ENCODE assay signal across 8 cellular contexts in genomic region chr1:41003640-41004220, GRCh38. TPM values are rescaled to one million over a fixed set of nuclear protein-coding genes. Genes with fewer than 3 reads are reported as not detected.
A peak's percentile ranks its signal among the peaks of the same experiment; 100 is the strongest.
DNase-seq lines count a peak whose midpoint lies in the region; ATAC-seq lines count a peak whose summit lies in the region.

No MANE protein-coding gene starts in this region.

- H4K5ac ChIP-seq in mesendoderm (ENCODE audit: low read length) = no peak overlapping the region

- peaks cover 25% of the 10 kb centered on the region for H3K36me3 ChIP-seq in mesendoderm (ENCODE audit: control insufficient read depth, insufficient read depth, low read length)

- peaks cover 81% of the 10 kb centered on the region for H3K36me3 Mint-ChIP-seq in activated CD4-positive, alpha-beta memory T cell treated with anti-CD3 and anti-CD28 coated beads, Interleukin-2, amount 10 ng/mL, durations not matched to agents 7 days and 5 days (ENCODE audit: low read depth)

- WGBS in mesendoderm (ENCODE audit: extremely low coverage, insufficient coverage, low lambda C conversion rate) = no CpG with 5 or more reads among the region's 11 CpGs

- CTCF ChIA-PET in activated CD4-positive, alpha-beta memory T cell treated with anti-CD3 and anti-CD28 coated beads, Interleukin-2, amount 10 ng/mL, durations not matched to agents 7 days and 5 days (lab: Charles Lee) = interaction anchor here (1.1 to 2.1 kb wide), 8 partner anchors 9 to 237 kb away, joined by 3 to 17 read pairs (median 6); partner anchors contain the start of gene CTPS1

- H3K9ac ChIP-seq in mesendoderm (ENCODE audit: low read length) = no peak overlapping the region

- H3K79me1 ChIP-seq in mesendoderm (ENCODE audit: low read length) = peaks cover 2% of the 10 kb centered on the region

- no peaks in the 10 kb centered on the region for H3K27me3 ChIP-seq in mesendoderm (ENCODE audit: insufficient read depth, low read length, poor library complexity)

- H3K18ac ChIP-seq in mesendoderm (ENCODE audit: low read length) = no peak overlapping the region

- no peak overlapping the region for H2BK120ac ChIP-seq in mesendoderm (ENCODE audit: low read depth, low read length)

- no peaks in the 10 kb centered on the region for H3K9me3 Mint-ChIP-seq in activated CD4-positive, alpha-beta memory T cell treated with anti-CD3 and anti-CD28 coated beads, Interleukin-2, amount 10 ng/mL, durations not matched to agents 7 days and 5 days

- no peak overlapping the region for H2BK5ac ChIP-seq in mesendoderm (ENCODE audit: low read length)

- H2BK15ac ChIP-seq in mesendoderm (replicated peaks; ENCODE audit: low read depth) = no peak overlapping the region

- H2AK5ac ChIP-seq in mesendoderm (ENCODE audit: low read length) = no peak overlapping the region

- H3K4me2 ChIP-seq in mesendoderm (ENCODE audit: low read length) = no peak overlapping the region

- ATAC-seq in GM19023 (IDR thresholded peaks at IDR 0.05; ENCODE audit: unreplicated experiment) = peak; percentile 98
- ATAC-seq in HG03159 (IDR thresholded peaks at IDR 0.05; ENCODE audit: unreplicated experiment) = peak; percentile 97

- peak; percentile 96 to 97 for DNase-seq in AML-193 (lab: John Stamatoyannopoulos, UW)
- DNase-seq in NCI-H526 treated with DMSO at 0.1 percent for 48 hours (lab: John Stamatoyannopoulos, UW) = peak; percentile 88
- peak; percentile 88 for DNase-seq in activated CD4-positive, alpha-beta memory T cell treated with anti-CD3 and anti-CD28 coated beads, Interleukin-2, amount 10 ng/mL, durations not matched to agents 7 days and 5 days
- DNase-seq in ecto neural progenitor cell (ENCODE audit: low spot score) = peak; percentile 49
- peak; percentile 87 for DNase-seq in mesendoderm
- DNase-seq in stimulated activated CD8-positive, alpha-beta memory T cell treated with anti-CD3 and anti-CD28 coated beads, Interleukin-4, amount 100 ng/mL, for 4 hours (ENCODE audit: low read depth in 2 of 2, low spot score in 1 of 2) = peak; percentile 68 to 72

- H3K4me3 ChIP-seq in mesendoderm (ENCODE audit: low read length) = no peak overlapping the region

- H3K27me3 Mint-ChIP-seq in activated CD4-positive, alpha-beta memory T cell treated with anti-CD3 and anti-CD28 coated beads, Interleukin-2, amount 10 ng/mL, durations not matched to agents 7 days and 5 days = no peaks in the 10 kb centered on the region

- H3K4me1 Mint-ChIP-seq in activated CD4-positive, alpha-beta memory T cell treated with anti-CD3 and anti-CD28 coated beads, Interleukin-2, amount 10 ng/mL, durations not matched to agents 7 days and 5 days = peaks cover 27% of the 10 kb centered on the region

- POLR2A ChIA-PET in activated CD4-positive, alpha-beta memory T cell treated with anti-CD3 and anti-CD28 coated beads, Interleukin-2, amount 10 ng/mL, durations not matched to agents 7 days and 5 days (lab: Charles Lee) = interaction anchor here (0.7 to 5.6 kb wide), 8 partner anchors 12 to 136 kb away, joined by 3 to 44 read pairs (median 4); partner anchors contain the start of gene CTPS1

- H3K27ac Mint-ChIP-seq in activated CD4-positive, alpha-beta memory T cell treated with anti-CD3 and anti-CD28 coated beads, Interleukin-2, amount 10 ng/mL, durations not matched to agents 7 days and 5 days = peak overlapping the region; percentile 55

- no peak overlapping the region for H3K27ac ChIP-seq in mesendoderm (ENCODE audit: low read depth, low read length)

- H3K4me1 ChIP-seq in mesendoderm (ENCODE audit: control insufficient read depth, low read depth, low read length) = no peaks in the 10 kb centered on the region

- H3K4ac ChIP-seq in mesendoderm (ENCODE audit: low read depth, low read length) = no peak overlapping the region

- H3K23ac ChIP-seq in mesendoderm (ENCODE audit: low read length) = no peak overlapping the region

- no peak overlapping the region for H3K56ac ChIP-seq in mesendoderm (ENCODE audit: low read length)

- H3K4me3 Mint-ChIP-seq in activated CD4-positive, alpha-beta memory T cell treated with anti-CD3 and anti-CD28 coated beads, Interleukin-2, amount 10 ng/mL, durations not matched to agents 7 days and 5 days = no peak overlapping the region

- H3K79me2 ChIP-seq in mesendoderm (ENCODE audit: control insufficient read depth, insufficient read depth, low read length) = peaks cover under 1% of the 10 kb centered on the region

- H4K8ac ChIP-seq in mesendoderm (ENCODE audit: low read depth, low read length) = no peak overlapping the region

RNA-seq across cellular contexts. Expression of gene SLFNL1, which starts 17.8 kb away (rescaled TPM):
- total RNA-seq in activated CD4-positive, alpha-beta memory T cell treated with anti-CD3 and anti-CD28 coated beads, Interleukin-2, amount 10 ng/mL, durations not matched to agents 7 days and 5 days = under 1 TPM; 0.18 to 0.33 TPM
- not detected for polyA plus RNA-seq in mesendoderm (2013, experiment 1 of 2)
- polyA plus RNA-seq in mesendoderm (2013, experiment 2 of 2) = not detected

RNA-seq across cellular contexts. Expression of gene CTPS1, which starts 24.2 kb away (rescaled TPM):
- total RNA-seq in activated CD4-positive, alpha-beta memory T cell treated with anti-CD3 and anti-CD28 coated beads, Interleukin-2, amount 10 ng/mL, durations not matched to agents 7 days and 5 days = 10 to 100 TPM; 41.7 to 42.2 TPM
- 75.4 TPM for polyA plus RNA-seq in mesendoderm (2013, experiment 1 of 2)
- polyA plus RNA-seq in mesendoderm (2013, experiment 2 of 2) = 75.2 TPM
